Comparison of ENCODE assay signal across 20 cellular contexts in the genomic region with DNA sequence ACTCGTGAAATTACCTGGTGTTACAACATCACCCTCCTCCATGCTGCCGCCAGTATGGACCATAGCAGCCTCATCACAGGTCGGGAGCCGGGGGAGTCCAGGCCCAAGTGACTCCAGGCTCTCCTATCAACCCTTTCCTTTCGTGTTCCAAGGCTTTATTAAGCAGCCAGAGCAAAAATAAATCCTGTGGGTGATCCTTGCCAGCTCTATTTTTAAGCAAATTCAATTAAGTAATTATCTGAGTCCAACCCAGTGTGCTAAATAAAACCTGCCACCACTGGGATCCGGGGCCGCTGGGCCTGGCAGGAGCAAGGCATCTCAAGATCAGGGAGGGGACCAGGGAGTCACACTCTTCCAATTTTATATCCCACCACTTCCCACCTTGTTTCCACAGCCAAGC.
"Had no signal": no experiment of that assay in that cellular context is flagged by ENCODE, and none has a peak within 500 bp of the region (broad histone marks: within the 10 kb centered on the region; RNA-seq: fewer than 3 reads in every experiment).

No MANE protein-coding gene starts in this region.

- H3K4me3 ChIP-seq: MG63, SJCRH30 had no signal

- H3K9me3 ChIP-seq: MG63, SJCRH30 had no signal

- ATAC-seq: HepG2, SK-N-SH treated with all-trans-retinoic acid at 6 μM for 48 hours had no signal

- H3K27me3 ChIP-seq: MG63, SJCRH30 had no signal

- DNase-seq: IMR-90, Karpas-422, KG1, MG63, NCI-H1092, NCI-H1105 treated with DMSO at 0.1 percent for 48 hours, NCI-H1417 treated with DMSO at 0.1 percent for 48 hours, NCI-H146, NCI-H1694 treated with DMSO at 0.1 percent for 48 hours, NCI-H1930, NCI-H2081, NCI-H2107, NCI-H2227 treated with DMSO at 0.1 percent for 48 hours, NCI-H510A treated with DMSO at 0.1 percent for 48 hours, NCI-H526, RPMI8226, SHP77 treated with DMSO at 0.1 percent for 48 hours, SJCRH30 had no signal

- H3K36me3 ChIP-seq: MG63, SJCRH30 had no signal

- H3K4me1 ChIP-seq: SJCRH30 had no signal

- H3K27ac ChIP-seq: SJCRH30 had no signal
